In genomic region chr1:63918395-63918945, GRCh38 we compare ENCODE assay signal across 29 cellular contexts.
DNase-seq lines count a peak whose midpoint lies in the region; ATAC-seq and TF ChIP-seq lines count a peak whose summit lies in the region.
"Had no signal": no experiment of that assay in that cellular context is flagged by ENCODE, and none has a peak within 500 bp of the region (broad histone marks: within the 10 kb centered on the region; RNA-seq: fewer than 3 reads in every experiment).

No MANE protein-coding gene starts in this region.

- H3K36me3 Mint-ChIP-seq in Calu3 (ENCODE audit: insufficient read depth, unreplicated experiment), result peaks cover 24% of the 10 kb centered on the region
- H3K36me3 Mint-ChIP-seq: activated CD4-positive, alpha-beta memory T cell treated with anti-CD3 and anti-CD28 coated beads for 36 hours; brain; CD4-positive, alpha-beta memory T cell; immature natural killer cell had no signal

- H3K36me3 ChIP-seq in body of pancreas (replicated peaks in 1 of 2; ENCODE audit: insufficient read depth in 1 of 2, low read depth in 2 of 2) (no peaks in the 10 kb centered on the region), left lung (no peaks in the 10 kb centered on the region), stomach (no peaks in the 10 kb centered on the region), heart right ventricle (no peaks in the 10 kb centered on the region)
- H3K36me3 ChIP-seq: esophagus muscularis mucosa, HAP-1, neural progenitor cell, upper lobe of left lung had no signal

- peak overlapping the region; percentile 57 for H3K4me3 Mint-ChIP-seq in Calu3 (ENCODE audit: low read depth, unreplicated experiment)
- H3K4me3 Mint-ChIP-seq: activated CD4-positive, alpha-beta memory T cell treated with anti-CD3 and anti-CD28 coated beads for 36 hours; B cell; brain; CD4-positive, alpha-beta memory T cell; immature natural killer cell; neural progenitor cell had no signal

- H3K27ac Mint-ChIP-seq in Calu3 (ENCODE audit: unreplicated experiment), result peak overlapping the region; percentile 83
- H3K27ac Mint-ChIP-seq: activated CD4-positive, alpha-beta memory T cell treated with anti-CD3 and anti-CD28 coated beads for 36 hours; B cell; CD4-positive, alpha-beta memory T cell; immature natural killer cell; neural progenitor cell had no signal

- no TSS peak for BruUV-seq in Calu3 (replicated peaks; lab: Mats Ljungman, UMichigan)

- peaks cover 94% of the 10 kb centered on the region for H3K4me1 ChIP-seq in body of pancreas
- H3K4me1 ChIP-seq in left lung, result peaks cover 0 to 12% of the 10 kb centered on the region in 2 donors
- H3K4me1 ChIP-seq in stomach, result peaks cover 20 to 96% (median 71%) of the 10 kb centered on the region in 4 donors
- H3K4me1 ChIP-seq in heart right ventricle, result peaks cover 8 to 73% (median 41%) of the 10 kb centered on the region in 9 donors
- H3K4me1 ChIP-seq: HAP-1 had no signal

- TF ChIP-seq POLR2A in body of pancreas (IDR thresholded peaks at IDR 0.05) (no peak), stomach (IDR thresholded peaks at IDR 0.05) (no peak)

- H3K4me1 Mint-ChIP-seq in Calu3 (ENCODE audit: low read depth, unreplicated experiment), result peaks cover 95% of the 10 kb centered on the region
- H3K4me1 Mint-ChIP-seq: B cell; CD4-positive, alpha-beta memory T cell; immature natural killer cell had no signal

- H3K9me3 ChIP-seq in body of pancreas (no peaks in the 10 kb centered on the region), left lung (no peaks in the 10 kb centered on the region), stomach (no peaks in the 10 kb centered on the region), heart right ventricle (no peaks in the 10 kb centered on the region)
- H3K9me3 ChIP-seq: esophagus muscularis mucosa, HAP-1, upper lobe of left lung had no signal

- DNase-seq in Calu3 (no peak), body of pancreas (no peak), left lung (no peak), stomach (no peak), heart right ventricle (no peak), RPMI8226 (no peak), SHP77 (lab: John Stamatoyannopoulos, UW) (no peak)
- DNase-seq: activated CD4-positive, CD25-positive, alpha-beta regulatory T cell treated with anti-CD3 and anti-CD28 coated beads, Interleukin-2, amount 50 U/mL, for 72 hours; activated CD8-positive, alpha-beta memory T cell treated with anti-CD3 and anti-CD28 coated beads, Interleukin-2, amount 50 U/mL, for 4 hours; activated naive CD4-positive, alpha-beta T cell treated with Interleukin-2 at 50 U/mL for 16 hours; CD4-positive, alpha-beta memory T cell; EL; hypothalamus; immature natural killer cell; left colon; NCI-H1417; NCI-H2081; NCI-H524 treated with DMSO at 0.1 percent for 48 hours; posterior cingulate gyrus; right cardiac atrium; SHP77 treated with DMSO at 0.1 percent for 48 hours; upper lobe of left lung had no signal

- intact Hi-C loops in Calu3 (cut with micrococcal nuclease; ENCODE audit: unreplicated experiment), result loop anchor here (2.0 to 5.0 kb wide), 2 partner anchors 102 to 246 kb away; no protein-coding TSS in a partner anchor
- intact Hi-C loops in body of pancreas (cut with DNase I), result no loop called here
- intact Hi-C loops in left lung (cut with DNase I), result no loop called here
- intact Hi-C loops in stomach (cut with DNase I; ENCODE audit: low total_unique reads), result no loop called here
- intact Hi-C loops in heart right ventricle (cut with DNase I), result loop anchor here in 3 of 10 donors (5.0 to 10.0 kb wide), 3 partner anchors 141 to 224 kb away; partner anchors contain the start of gene ROR1 (in 2 of the 3)

- peak overlapping the region; percentile 33 to 89 (median 81) for H3K27ac ChIP-seq in body of pancreas
- peak overlapping the region in 1 of 2 donors; percentile 10 for H3K27ac ChIP-seq in left lung
- H3K27ac ChIP-seq in stomach, result peak overlapping the region; percentile 32 to 77 (median 67)
- no peak overlapping the region for H3K27ac ChIP-seq in heart right ventricle
- H3K27ac ChIP-seq: esophagus muscularis mucosa, neural progenitor cell, upper lobe of left lung had no signal

- no peak for TF ChIP-seq EP300 in stomach (IDR thresholded peaks at IDR 0.05)

- H3K27me3 Mint-ChIP-seq in Calu3 (ENCODE audit: unreplicated experiment), result no peaks in the 10 kb centered on the region
- H3K27me3 Mint-ChIP-seq: brain had no signal

- no peaks in the 10 kb centered on the region for H3K27me3 ChIP-seq in body of pancreas
- no peaks in the 10 kb centered on the region for H3K27me3 ChIP-seq in left lung
- no peaks in the 10 kb centered on the region for H3K27me3 ChIP-seq in stomach
- H3K27me3 ChIP-seq in heart right ventricle, result no peaks in the 10 kb centered on the region
- H3K27me3 ChIP-seq: esophagus muscularis mucosa, neural progenitor cell, upper lobe of left lung had no signal

- CTCF ChIA-PET in Calu3 (lab: Charles Lee), result interaction anchor here (0.6 to 2.1 kb wide), 14 partner anchors 14 to 875 kb away, joined by 3 to 13 read pairs (median 5); partner anchors contain the start of gene ROR1

- H3K4me3 ChIP-seq in body of pancreas, result no peak overlapping the region
- H3K4me3 ChIP-seq in left lung, result no peak overlapping the region
- H3K4me3 ChIP-seq in stomach, result no peak overlapping the region
- H3K4me3 ChIP-seq in heart right ventricle, result no peak overlapping the region
- H3K4me3 ChIP-seq: esophagus muscularis mucosa, HAP-1, neural progenitor cell, upper lobe of left lung had no signal

- no peaks in the 10 kb centered on the region for H3K9me3 Mint-ChIP-seq in Calu3 (ENCODE audit: low read depth, unreplicated experiment)
- H3K9me3 Mint-ChIP-seq: activated CD4-positive, alpha-beta memory T cell treated with anti-CD3 and anti-CD28 coated beads for 36 hours; brain; CD4-positive, alpha-beta memory T cell; immature natural killer cell; neural progenitor cell had no signal

- ATAC-seq in body of pancreas (no peak), left lung (peak; percentile 19), heart right ventricle (no peak), GM21825 (IDR thresholded peaks at IDR 0.05; ENCODE audit: unreplicated experiment) (no peak)
- ATAC-seq: left colon, right cardiac atrium had no signal

- TF ChIP-seq CTCF in Calu3 (IDR thresholded peaks at IDR 0.05; ENCODE audit: unreplicated experiment), result no peak
- TF ChIP-seq CTCF in body of pancreas (IDR thresholded peaks at IDR 0.05), result no peak
- no peak for TF ChIP-seq CTCF in left lung (IDR thresholded peaks at IDR 0.05)
- no peak for TF ChIP-seq CTCF in stomach (IDR thresholded peaks at IDR 0.05)
- no peak for TF ChIP-seq CTCF in heart right ventricle (IDR thresholded peaks at IDR 0.05)

- 53 to 61% methylated on average over 11 of the region's 11 CpGs for WGBS in body of pancreas, 2 donors
- 39 to 60% (median 43%) methylated on average over 11 of the region's 11 CpGs for WGBS in stomach, 5 donors
- WGBS in heart right ventricle, 2 donors, result 88 to 89% methylated on average over 11 of the region's 11 CpGs

Comparison
In these comparisons a context has a peak if more than half of its experiments do, and no peak if none do; other contexts are left out.
1. H3K27ac ChIP-seq: peak in body of pancreas (4 of 4) and stomach (5 of 5); none in heart right ventricle (0 of 10).